Comparison of ENCODE assay signal across 8 cellular contexts in the genomic region with DNA sequence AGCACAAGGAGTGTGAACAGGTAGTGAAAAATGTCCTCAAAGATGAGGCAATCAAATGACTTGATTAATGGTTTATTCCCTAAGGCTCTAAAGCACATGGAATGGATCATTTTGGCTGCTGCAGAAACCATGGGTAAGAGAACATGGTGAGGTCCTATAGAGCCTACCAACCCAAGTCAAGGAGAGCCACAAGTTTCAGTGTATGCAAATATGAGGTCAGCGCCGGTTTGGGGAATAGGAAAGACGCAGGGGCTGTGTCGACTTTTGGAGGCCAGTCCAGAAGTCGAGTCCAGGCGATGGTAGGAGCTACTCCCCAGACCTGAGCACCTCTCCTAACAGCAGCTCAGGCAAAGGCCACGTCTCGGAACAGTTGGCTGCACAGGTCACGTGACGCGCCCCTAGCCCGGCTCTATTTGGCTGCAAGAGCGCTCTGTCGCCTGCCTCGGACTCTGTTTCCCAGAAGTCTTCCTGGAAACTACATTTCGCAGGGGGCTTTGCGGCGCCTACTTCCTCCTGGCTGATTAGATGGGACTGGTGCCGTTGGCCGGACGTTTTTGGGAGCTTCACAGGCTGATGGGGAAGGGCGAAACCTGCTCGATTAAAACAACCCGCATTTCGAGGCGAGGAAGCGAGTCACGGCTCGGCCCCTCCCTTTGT.
A peak's percentile ranks its signal among the peaks of the same experiment; 100 is the strongest.
DNase-seq lines count a peak whose midpoint lies in the region; ATAC-seq and TF ChIP-seq lines count a peak whose summit lies in the region.

No MANE protein-coding gene starts in this region.

- H3F3A ChIP-seq in PC-9 (ENCODE audit: insufficient read depth, low read depth) = peaks cover 12% of the 10 kb centered on the region

- peaks cover 6% of the 10 kb centered on the region for H3K36me3 Mint-ChIP-seq in CD4-positive, alpha-beta T cell (ENCODE audit: low read depth)
- H3K36me3 Mint-ChIP-seq in naive thymus-derived CD4-positive, alpha-beta T cell = no peaks in the 10 kb centered on the region
- no peaks in the 10 kb centered on the region for H3K36me3 Mint-ChIP-seq in stimulated activated memory B cell treated with anti-CD40 and anti-IgM and Interleukin-4, amounts not matched to agents 10 μg/mL and 1 μg/mL and 100 μg/mL, for 72 hours

- intact Hi-C loops in CD4-positive, alpha-beta T cell (cut with DNase I, micrococcal nuclease) = loop anchor here (2.0 to 10.0 kb wide), 7 partner anchors 74 to 1492 kb away; partner anchors contain the start of genes CHD6 (in 2 of the 2), PLCG1 (in 1 of the 2), PTPRT (in 1 of the 2) and TOP1 (in 1 of the 2)
- intact Hi-C loops in PC-9 (cut with micrococcal nuclease; ENCODE audit: unreplicated experiment) = loop anchor here (1.0 to 5.0 kb wide), 4 partner anchors 74 to 352 kb away; partner anchors contain the start of genes CHD6 and LPIN3
- intact Hi-C loops in naive thymus-derived CD4-positive, alpha-beta T cell (cut with micrococcal nuclease) = loop anchor here (1.0 to 10.0 kb wide), 14 partner anchors 74 to 1900 kb away; partner anchors contain the start of genes CHD6 (in 2 of the 2), PLCG1 (in 2 of the 2), ZHX3 (in 2 of the 2) and IFT52 (in 1 of the 2)

- H3K4me3 ChIP-seq in PC-9 (peak overlapping the region; percentile 83), fibroblast of mammary gland (ENCODE audit: control insufficient read depth, low read depth, low read length) (peak overlapping the region; percentile 57)
- peak overlapping the region; percentile 63 for H3K4me3 ChIP-seq in naive thymus-derived CD4-positive, alpha-beta T cell (ENCODE audit: low read length)

- H3K27ac Mint-ChIP-seq in CD4-positive, alpha-beta T cell = peak overlapping the region; percentile 87
- peak overlapping the region; percentile 91 to 99 (median 96) for H3K27ac Mint-ChIP-seq in naive thymus-derived CD4-positive, alpha-beta T cell
- peak overlapping the region; percentile 92 for H3K27ac Mint-ChIP-seq in stimulated activated memory B cell treated with anti-CD40 and anti-IgM and Interleukin-4, amounts not matched to agents 10 μg/mL and 1 μg/mL and 100 μg/mL, for 72 hours

- no peaks in the 10 kb centered on the region for H3K9me3 Mint-ChIP-seq in CD4-positive, alpha-beta T cell
- peaks cover 0 to 8% (median 0%) of the 10 kb centered on the region in 11 donors for H3K9me3 Mint-ChIP-seq in naive thymus-derived CD4-positive, alpha-beta T cell
- no peaks in the 10 kb centered on the region for H3K9me3 Mint-ChIP-seq in stimulated activated memory B cell treated with anti-CD40 and anti-IgM and Interleukin-4, amounts not matched to agents 10 μg/mL and 1 μg/mL and 100 μg/mL, for 72 hours

- BruUV-seq in PC-9 (replicated peaks; lab: Mats Ljungman, UMichigan) = no TSS peak

- POLR2A ChIA-PET in CD4-positive, alpha-beta T cell (lab: Charles Lee) = interaction anchor here (0.7 to 2.9 kb wide), 20 partner anchors 9 to 1765 kb away, joined by 3 to 78 read pairs (median 4); partner anchors contain the start of genes CHD6, SRSF6 and ZHX3
- POLR2A ChIA-PET in PC-9 (lab: Charles Lee; ENCODE audit: unreplicated experiment) = no interaction called here
- POLR2A ChIA-PET in naive thymus-derived CD4-positive, alpha-beta T cell (lab: Charles Lee) = interaction anchor here (0.6 to 3.7 kb wide), 12 partner anchors 9 to 594 kb away, joined by 3 to 60 read pairs (median 4); partner anchors contain the start of gene CHD6

- peak; percentile 54 for ATAC-seq in CD4-positive, alpha-beta T cell (ENCODE audit: poor library complexity)
- ATAC-seq in GM21360 (IDR thresholded peaks at IDR 0.05; ENCODE audit: unreplicated experiment) = peak; percentile 56
- peak; percentile 61 for ATAC-seq in naive thymus-derived CD4-positive, alpha-beta T cell
- peak; percentile 82 for ATAC-seq in stimulated activated memory B cell treated with anti-CD40 and anti-IgM and Interleukin-4, amounts not matched to agents 10 μg/mL and 1 μg/mL and 100 μg/mL, for 72 hours

- H3K36me3 ChIP-seq in PC-9 (ENCODE audit: low read depth) = no peaks in the 10 kb centered on the region
- no peaks in the 10 kb centered on the region for H3K36me3 ChIP-seq in naive thymus-derived CD4-positive, alpha-beta T cell (ENCODE audit: control insufficient read depth in 2 of 3, insufficient read depth in 3 of 3, low read length in 3 of 3)

- H3K27ac ChIP-seq in CD4-positive, alpha-beta T cell (ENCODE audit: low read depth, low read length) = peak overlapping the region; percentile 76
- H3K27ac ChIP-seq in PC-9 = no peak overlapping the region
- H3K27ac ChIP-seq in naive thymus-derived CD4-positive, alpha-beta T cell (ENCODE audit: low read depth, low read length) = peak overlapping the region; percentile 77

- H4K20me1 ChIP-seq in PC-9 (ENCODE audit: insufficient read depth) = no peaks in the 10 kb centered on the region

- no peaks in the 10 kb centered on the region for H3K9me3 ChIP-seq in CD4-positive, alpha-beta T cell (ENCODE audit: control insufficient read depth, low read length)
- H3K9me3 ChIP-seq in PC-9 (ENCODE audit: insufficient read depth, low read depth) = no peaks in the 10 kb centered on the region
- H3K9me3 ChIP-seq in naive thymus-derived CD4-positive, alpha-beta T cell (ENCODE audit: control insufficient read depth in 2 of 3, low read length in 3 of 3) = no peaks in the 10 kb centered on the region

- peaks cover 23% of the 10 kb centered on the region for H3K4me1 Mint-ChIP-seq in CD4-positive, alpha-beta T cell (ENCODE audit: low read depth)
- H3K4me1 Mint-ChIP-seq in naive thymus-derived CD4-positive, alpha-beta T cell = peaks cover 4 to 20% (median 18%) of the 10 kb centered on the region in 7 donors
- peaks cover 21% of the 10 kb centered on the region for H3K4me1 Mint-ChIP-seq in stimulated activated memory B cell treated with anti-CD40 and anti-IgM and Interleukin-4, amounts not matched to agents 10 μg/mL and 1 μg/mL and 100 μg/mL, for 72 hours

- no peak for TF ChIP-seq CTCF in CD4-positive, alpha-beta T cell (IDR thresholded peaks at IDR 0.05)
- TF ChIP-seq CTCF in PC-9 (conservative IDR thresholded peaks at IDR 0.05) (no peak), fibroblast of mammary gland (conservative IDR thresholded peaks at IDR 0.05; ENCODE audit: control insufficient read depth, insufficient read depth, low read depth, low read length) (no peak)

- peak; percentile 59 to 76 (median 70) for DNase-seq in CD4-positive, alpha-beta T cell
- DNase-seq in HT1080 (ENCODE audit: low read depth) (peak; percentile 72), PC-9 (peak; percentile 54 to 58), fibroblast of mammary gland (ENCODE audit: low read depth) (peak; percentile 62)
- DNase-seq in activated T-helper 1 cell treated with anti-CD3 and anti-CD28 coated beads, Interleukin-2, amount 50 U/mL, for 16 hours (ENCODE audit: low read depth in 1 of 2, low spot score in 1 of 2) = peak; percentile 53 to 56
- peak in 8 of 9 donors; percentile 65 to 81 (median 78) for DNase-seq in naive thymus-derived CD4-positive, alpha-beta T cell

- H3K27me3 ChIP-seq in CD4-positive, alpha-beta T cell (ENCODE audit: control insufficient read depth, insufficient read depth, low read length) = peaks cover 6% of the 10 kb centered on the region
- H3K27me3 ChIP-seq in PC-9 (ENCODE audit: insufficient read depth, low read depth) = peaks cover 21% of the 10 kb centered on the region; the same call in 1 of the 2 replicates
- H3K27me3 ChIP-seq in naive thymus-derived CD4-positive, alpha-beta T cell (ENCODE audit: control insufficient read depth in 2 of 2, insufficient read depth in 2 of 2, low read length in 2 of 2) = no peaks in the 10 kb centered on the region

- CTCF ChIA-PET in CD4-positive, alpha-beta T cell (lab: Charles Lee) = interaction anchor here (1.0 to 1.2 kb wide), 2 partner anchors 73 to 74 kb away, joined by 4 read pairs; partner anchors contain the start of gene CHD6
- CTCF ChIA-PET in PC-9 (lab: Charles Lee) = interaction anchor here (0.6 to 1.6 kb wide), 4 partner anchors 74 to 522 kb away, joined by 3 to 9 read pairs (median 4); partner anchors contain the start of genes CHD6 and LPIN3
- CTCF ChIA-PET in naive thymus-derived CD4-positive, alpha-beta T cell (lab: Charles Lee) = no interaction called here

- H3K27me3 Mint-ChIP-seq in CD4-positive, alpha-beta T cell = peaks cover 2% of the 10 kb centered on the region
- peaks cover under 1 to 3% (median 2%) of the 10 kb centered on the region in 5 donors for H3K27me3 Mint-ChIP-seq in naive thymus-derived CD4-positive, alpha-beta T cell
- H3K27me3 Mint-ChIP-seq in stimulated activated memory B cell treated with anti-CD40 and anti-IgM and Interleukin-4, amounts not matched to agents 10 μg/mL and 1 μg/mL and 100 μg/mL, for 72 hours = peaks cover 4% of the 10 kb centered on the region

- peak overlapping the region; percentile 90 for H3K4me3 Mint-ChIP-seq in CD4-positive, alpha-beta T cell
- H3K4me3 Mint-ChIP-seq in naive thymus-derived CD4-positive, alpha-beta T cell = peak overlapping the region; percentile 87 to 94 (median 92)
- peak overlapping the region; percentile 86 for H3K4me3 Mint-ChIP-seq in stimulated activated memory B cell treated with anti-CD40 and anti-IgM and Interleukin-4, amounts not matched to agents 10 μg/mL and 1 μg/mL and 100 μg/mL, for 72 hours

- H3K4me2 ChIP-seq in PC-9 = peak overlapping the region; percentile 100

- peak overlapping the region; percentile 91 for H2AFZ ChIP-seq in PC-9

- no peaks in the 10 kb centered on the region for H3K79me2 ChIP-seq in PC-9 (ENCODE audit: low read depth)

- peaks cover 12% of the 10 kb centered on the region for H3K4me1 ChIP-seq in PC-9 (replicated peaks; ENCODE audit: insufficient read depth)
- H3K4me1 ChIP-seq in naive thymus-derived CD4-positive, alpha-beta T cell (ENCODE audit: control insufficient read depth in 2 of 2, insufficient read depth in 2 of 2, low read length in 2 of 2) = no peaks in the 10 kb centered on the region

- H3K9me2 ChIP-seq in PC-9 (ENCODE audit: insufficient read depth) = no peaks in the 10 kb centered on the region
